Comparison of ENCODE assay signal across 11 cellular contexts in the genomic region with DNA sequence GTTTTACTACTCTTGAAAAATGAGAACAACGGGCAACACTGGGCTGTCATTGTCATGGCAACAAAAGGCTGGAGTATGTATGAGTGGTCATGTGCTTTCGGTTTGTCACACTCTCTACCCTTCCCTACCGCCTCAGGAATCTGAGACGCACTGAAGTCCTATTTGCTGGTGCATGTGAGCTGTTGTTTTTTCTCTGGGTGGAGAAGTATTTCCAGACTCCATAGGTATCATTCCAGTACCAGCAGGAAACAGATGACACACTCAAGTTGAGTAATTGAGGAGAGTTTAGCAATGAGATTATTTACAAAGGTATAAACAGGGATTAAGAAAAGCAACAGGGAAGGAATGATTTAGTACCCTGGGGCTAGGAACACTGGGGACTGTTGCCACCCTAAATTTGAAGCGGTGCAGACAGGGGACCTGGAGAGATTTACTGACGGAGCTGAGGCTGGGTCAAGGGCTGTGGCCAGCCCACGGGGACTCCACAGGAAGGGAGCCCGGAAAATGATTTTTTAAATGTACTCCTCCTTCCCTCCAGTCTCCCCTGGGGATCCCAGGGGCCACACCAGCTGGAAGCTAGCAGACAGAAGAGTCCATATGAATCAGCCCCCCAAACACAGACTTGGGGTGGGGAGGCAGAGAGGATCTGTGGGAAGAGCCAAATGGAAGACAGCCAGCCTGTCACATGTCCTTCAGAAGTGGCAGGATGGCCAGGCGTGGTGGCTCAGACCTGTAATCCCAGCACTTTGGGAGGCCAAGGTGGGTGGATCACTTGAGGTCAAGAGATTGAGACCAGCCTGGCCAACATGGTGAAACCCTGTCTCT. TPM values are rescaled to one million over a fixed set of nuclear protein-coding genes. Genes with fewer than 3 reads are reported as not detected.
DNase-seq lines count a peak whose midpoint lies in the region; ATAC-seq, FAIRE-seq and TF ChIP-seq lines count a peak whose summit lies in the region.
"Had no signal": no experiment of that assay in that cellular context is flagged by ENCODE, and none has a peak within 500 bp of the region (broad histone marks: within the 10 kb centered on the region; RNA-seq: fewer than 3 reads in every experiment).

No MANE protein-coding gene starts in this region.

- H3K9me3 Mint-ChIP-seq in CD8-positive, alpha-beta T cell, result no peaks in the 10 kb centered on the region
- no peaks in the 10 kb centered on the region for H3K9me3 Mint-ChIP-seq in activated T-cell treated with anti-CD3 and anti-CD28 coated beads, Interleukin-2, amount 50 U/mL, for 72 hours
- no peaks in the 10 kb centered on the region for H3K9me3 Mint-ChIP-seq in natural killer cell treated with Interleukin-12 subunit alpha and Interleukin-12 subunit beta and Interleukin-15 and Interleukin-18, amount 100 ng/mL, for 72 hours

- TF ChIP-seq CTCF in AG09319 (IDR thresholded peaks at IDR 0.05; ENCODE audit: low read depth, low read length) (no peak), mammary epithelial cell (conservative IDR thresholded peaks at IDR 0.05 in 1 of 2, IDR thresholded peaks at IDR 0.05 in 1 of 2; ENCODE audit: extremely low read depth in 1 of 2, insufficient read depth in 1 of 2, low read depth in 1 of 2, low read length in 2 of 2) (no peak), lower lobe of right lung (IDR thresholded peaks at IDR 0.05) (no peak)
- TF ChIP-seq CTCF in CD8-positive, alpha-beta T cell (IDR thresholded peaks at IDR 0.05), result no peak

- peak overlapping the region; percentile 61 for H3K9ac ChIP-seq in mammary epithelial cell (ENCODE audit: insufficient read depth, low read length)

- H3K4me1 ChIP-seq in mammary epithelial cell (ENCODE audit: insufficient read depth, low read length) (peaks cover 50% of the 10 kb centered on the region), lower lobe of right lung (no peaks in the 10 kb centered on the region)
- H3K4me1 ChIP-seq in CD8-positive, alpha-beta T cell (ENCODE audit: insufficient read depth, low read length), result no peaks in the 10 kb centered on the region
- no peaks in the 10 kb centered on the region for H3K4me1 ChIP-seq in effector memory CD4-positive, alpha-beta T cell (ENCODE audit: control insufficient read depth, insufficient read depth, low read length, poor library complexity, severe bottlenecking)

- dilution Hi-C loops in mammary epithelial cell (cut with HindIII; ENCODE audit: low sequenced_read_pairs), result loop anchor here (25.0 kb wide), 1 partner anchor 179 kb away; a partner anchor contains a TSS

- H3K4me1 Mint-ChIP-seq in CD8-positive, alpha-beta T cell (ENCODE audit: low read depth), result no peaks in the 10 kb centered on the region
- H3K4me1 Mint-ChIP-seq in activated T-cell treated with anti-CD3 and anti-CD28 coated beads, Interleukin-2, amount 50 U/mL, for 72 hours (ENCODE audit: low read depth), result peaks cover 4% of the 10 kb centered on the region
- H3K4me1 Mint-ChIP-seq in natural killer cell treated with Interleukin-12 subunit alpha and Interleukin-12 subunit beta and Interleukin-15 and Interleukin-18, amount 100 ng/mL, for 72 hours (ENCODE audit: low read depth in 2 of 2), result no peaks in the 10 kb centered on the region

- intact Hi-C loops in mammary epithelial cell (cut with micrococcal nuclease) (loop anchor here (2.0 kb wide), 1 partner anchor 13 kb away; a partner anchor contains a TSS), lower lobe of right lung (cut with DNase I) (no loop called here)
- intact Hi-C loops in CD8-positive, alpha-beta T cell (cut with DNase I, micrococcal nuclease), result no loop called here

- no peak overlapping the region for H3K27ac Mint-ChIP-seq in CD8-positive, alpha-beta T cell
- no peak overlapping the region for H3K27ac Mint-ChIP-seq in activated T-cell treated with anti-CD3 and anti-CD28 coated beads, Interleukin-2, amount 50 U/mL, for 72 hours
- H3K27ac Mint-ChIP-seq in natural killer cell treated with Interleukin-12 subunit alpha and Interleukin-12 subunit beta and Interleukin-15 and Interleukin-18, amount 100 ng/mL, for 72 hours, result no peak overlapping the region

- BruUV-seq in mammary epithelial cell (replicated peaks; lab: Mats Ljungman, UMichigan), result TSS peak; percentile 42

- no peaks in the 10 kb centered on the region for H3K36me3 ChIP-seq in mammary epithelial cell (ENCODE audit: insufficient read depth, low read length)
- H3K36me3 ChIP-seq in lower lobe of right lung, result no peaks in the 10 kb centered on the region
- no peaks in the 10 kb centered on the region for H3K36me3 ChIP-seq in CD8-positive, alpha-beta T cell (ENCODE audit: insufficient read depth, low read length)
- H3K36me3 ChIP-seq in effector memory CD4-positive, alpha-beta T cell (ENCODE audit: control insufficient read depth, insufficient read depth, low read length), result no peaks in the 10 kb centered on the region

- H4K20me1 ChIP-seq in mammary epithelial cell (ENCODE audit: insufficient read depth, low read length), result no peaks in the 10 kb centered on the region

- 61% methylated on average over 9 of the region's 9 CpGs for WGBS in mammary epithelial cell (ENCODE audit: low coverage, missing lambda C conversion rate)

- no peaks in the 10 kb centered on the region for H3K27me3 ChIP-seq in mammary epithelial cell (ENCODE audit: insufficient read depth, low read length)
- no peaks in the 10 kb centered on the region for H3K27me3 ChIP-seq in lower lobe of right lung (ENCODE audit: low read depth)
- H3K27me3 ChIP-seq in CD8-positive, alpha-beta T cell (ENCODE audit: insufficient read depth, low read length), result no peaks in the 10 kb centered on the region
- H3K27me3 ChIP-seq in effector memory CD4-positive, alpha-beta T cell (replicated peaks; ENCODE audit: control insufficient read depth, insufficient read depth, low read length, poor library complexity, severe bottlenecking), result peaks cover 6% of the 10 kb centered on the region

- no peaks in the 10 kb centered on the region for H3K9me3 ChIP-seq in mammary epithelial cell (replicated peaks; ENCODE audit: insufficient read depth, low read length)
- no peaks in the 10 kb centered on the region for H3K9me3 ChIP-seq in lower lobe of right lung
- no peaks in the 10 kb centered on the region for H3K9me3 ChIP-seq in CD8-positive, alpha-beta T cell (ENCODE audit: low read length)
- no peaks in the 10 kb centered on the region for H3K9me3 ChIP-seq in effector memory CD4-positive, alpha-beta T cell (ENCODE audit: control insufficient read depth, low read length)

- CTCF ChIA-PET in mammary epithelial cell (lab: Charles Lee; ENCODE audit: low non-redundant PET), result interaction anchor here (1.3 kb wide), 1 partner anchor 10 kb away, joined by 10 read pairs; no protein-coding TSS in a partner anchor
- CTCF ChIA-PET in CD8-positive, alpha-beta T cell (lab: Charles Lee), result interaction anchor here (1.7 to 6.4 kb wide), 2 partner anchors 10 to 86 kb away, joined by 7 to 45 read pairs; no protein-coding TSS in a partner anchor

- ATAC-seq in lower lobe of right lung, result peak; percentile 70 to 86
- no peak for ATAC-seq in CD8-positive, alpha-beta T cell
- no peak for ATAC-seq in activated T-cell treated with anti-CD3 and anti-CD28 coated beads, Interleukin-2, amount 50 U/mL, for 72 hours (replicated peaks in 1 of 2)
- ATAC-seq in natural killer cell treated with Interleukin-12 subunit alpha and Interleukin-12 subunit beta and Interleukin-15 and Interleukin-18, amount 100 ng/mL, for 72 hours, result no peak

- DNase-seq in AG09319 (ENCODE audit: extremely low read depth, low read depth), result peak; percentile 58
- DNase-seq in HTR-8/SVneo (ENCODE audit: insufficient read length, low spot score), result peak; percentile 46
- DNase-seq in mammary epithelial cell, result peak; percentile 99
- peak; percentile 10 for DNase-seq in lower lobe of right lung
- no peak for DNase-seq in CD8-positive, alpha-beta T cell
- no peak for DNase-seq in effector memory CD4-positive, alpha-beta T cell
- no peak for DNase-seq in activated T-cell treated with anti-CD3 and anti-CD28 coated beads, Interleukin-2, amount 50 U/mL, for 72 hours
- DNase-seq in natural killer cell treated with Interleukin-12 subunit alpha and Interleukin-12 subunit beta and Interleukin-15 and Interleukin-18, amount 100 ng/mL, for 72 hours (ENCODE audit: low spot score), result no peak
- DNase-seq: aorta, DMS79, NCI-H1930 had no signal

- H2AFZ ChIP-seq in mammary epithelial cell (ENCODE audit: low read depth, low read length), result no peak overlapping the region

- no peak overlapping the region for H3K4me3 ChIP-seq in mammary epithelial cell (replicated peaks in 1 of 3; ENCODE audit: insufficient read depth in 1 of 3, low read depth in 2 of 3, low read length in 3 of 3)
- H3K4me3 ChIP-seq in lower lobe of right lung, result no peak overlapping the region
- no peak overlapping the region for H3K4me3 ChIP-seq in CD8-positive, alpha-beta T cell (ENCODE audit: low read depth, low read length)
- no peak overlapping the region for H3K4me3 ChIP-seq in effector memory CD4-positive, alpha-beta T cell (ENCODE audit: insufficient read depth, low read depth, low read length, poor library complexity, severe bottlenecking)

- no peaks in the 10 kb centered on the region for H3K79me2 ChIP-seq in mammary epithelial cell (ENCODE audit: insufficient read depth, low read length)

- H3K27ac ChIP-seq in mammary epithelial cell (ENCODE audit: insufficient read depth, low read depth, low read length), result peak overlapping the region; percentile 94
- no peak overlapping the region for H3K27ac ChIP-seq in lower lobe of right lung
- no peak overlapping the region for H3K27ac ChIP-seq in CD8-positive, alpha-beta T cell (ENCODE audit: low read depth, low read length)
- H3K27ac ChIP-seq in effector memory CD4-positive, alpha-beta T cell (ENCODE audit: insufficient read depth, low read length, poor library complexity, severe bottlenecking), result no peak overlapping the region

- no peak overlapping the region for H3K4me3 Mint-ChIP-seq in CD8-positive, alpha-beta T cell
- no peak overlapping the region for H3K4me3 Mint-ChIP-seq in activated T-cell treated with anti-CD3 and anti-CD28 coated beads, Interleukin-2, amount 50 U/mL, for 72 hours
- H3K4me3 Mint-ChIP-seq in natural killer cell treated with Interleukin-12 subunit alpha and Interleukin-12 subunit beta and Interleukin-15 and Interleukin-18, amount 100 ng/mL, for 72 hours, result no peak overlapping the region

- H3K27me3 Mint-ChIP-seq in CD8-positive, alpha-beta T cell (ENCODE audit: low read depth), result peaks cover 35% of the 10 kb centered on the region
- peaks cover 47% of the 10 kb centered on the region for H3K27me3 Mint-ChIP-seq in activated T-cell treated with anti-CD3 and anti-CD28 coated beads, Interleukin-2, amount 50 U/mL, for 72 hours (ENCODE audit: low read depth)
- peaks cover 43 to 45% of the 10 kb centered on the region in 2 donors for H3K27me3 Mint-ChIP-seq in natural killer cell treated with Interleukin-12 subunit alpha and Interleukin-12 subunit beta and Interleukin-15 and Interleukin-18, amount 100 ng/mL, for 72 hours

- no peak for FAIRE-seq in HTR-8/SVneo (lab: Jason Lieb, UNC)

- H3K36me3 Mint-ChIP-seq in CD8-positive, alpha-beta T cell, result no peaks in the 10 kb centered on the region
- no peaks in the 10 kb centered on the region for H3K36me3 Mint-ChIP-seq in activated T-cell treated with anti-CD3 and anti-CD28 coated beads, Interleukin-2, amount 50 U/mL, for 72 hours (ENCODE audit: insufficient read depth in 2 of 2)
- H3K36me3 Mint-ChIP-seq in natural killer cell treated with Interleukin-12 subunit alpha and Interleukin-12 subunit beta and Interleukin-15 and Interleukin-18, amount 100 ng/mL, for 72 hours, result no peaks in the 10 kb centered on the region

- no peak overlapping the region for H3K4me2 ChIP-seq in mammary epithelial cell (ENCODE audit: insufficient read depth, low read depth, low read length)

- in situ Hi-C loops in mammary epithelial cell (cut with MboI; ENCODE audit: low sequenced_read_pairs in 2 of 2), result no loop called here

- POLR2A ChIA-PET in CD8-positive, alpha-beta T cell (lab: Charles Lee), result no interaction called here

RNA-seq across cellular contexts. Expression of a gene that starts 13.2 kb away (rescaled TPM):
- total RNA-seq in mammary epithelial cell (10 to 100 TPM; 24.0 to 32.4 TPM), lower lobe of right lung (30.2 TPM)
- 7.0 TPM for polyA plus RNA-seq in mammary epithelial cell
- 6.4 TPM for polyA minus RNA-seq in mammary epithelial cell
- total RNA-seq in CD8-positive, alpha-beta T cell, result 10 to 100 TPM; 55.7 to 65.0 TPM
- 10 to 100 TPM; 30.2 to 66.2 TPM for total RNA-seq in activated T-cell treated with anti-CD3 and anti-CD28 coated beads, Interleukin-2, amount 50 U/mL, for 72 hours
- total RNA-seq in natural killer cell treated with Interleukin-12 subunit alpha and Interleukin-12 subunit beta and Interleukin-15 and Interleukin-18, amount 100 ng/mL, for 72 hours, result 10 to 100 TPM; 25.0 to 42.1 TPM

Comparison
In these comparisons a context has a peak if more than half of its experiments do, and no peak if none do; other contexts are left out.
1. DNase-seq: peak in AG09319 (single experiment), HTR-8/SVneo (single experiment), mammary epithelial cell (single experiment) and lower lobe of right lung (single experiment); none in CD8-positive, alpha-beta T cell (0 of 7), effector memory CD4-positive, alpha-beta T cell (0 of 3), activated T-cell treated with anti-CD3 and anti-CD28 coated beads, Interleukin-2, amount 50 U/mL, for 72 hours (0 of 2) and natural killer cell treated with Interleukin-12 subunit alpha and Interleukin-12 subunit beta and Interleukin-15 and Interleukin-18, amount 100 ng/mL, for 72 hours (single experiment).
2. ATAC-seq: peak in lower lobe of right lung (2 of 2); none in CD8-positive, alpha-beta T cell (single experiment), activated T-cell treated with anti-CD3 and anti-CD28 coated beads, Interleukin-2, amount 50 U/mL, for 72 hours (0 of 2) and natural killer cell treated with Interleukin-12 subunit alpha and Interleukin-12 subunit beta and Interleukin-15 and Interleukin-18, amount 100 ng/mL, for 72 hours (0 of 2).